11 cellular contexts compared by ENCODE assay signal in genomic region chr17:40110457-40110856, GRCh38. TPM values are rescaled to one million over a fixed set of nuclear protein-coding genes. Genes with fewer than 3 reads are reported as not detected.
DNase-seq lines count a peak whose midpoint lies in the region; ATAC-seq and TF ChIP-seq lines count a peak whose summit lies in the region.
"Had no signal": no experiment of that assay in that cellular context is flagged by ENCODE, and none has a peak within 500 bp of the region (broad histone marks: within the 10 kb centered on the region; RNA-seq: fewer than 3 reads in every experiment).

No MANE protein-coding gene starts in this region.

- no peaks in the 10 kb centered on the region for H3K27me3 Mint-ChIP-seq in activated T-cell treated with anti-CD3 and anti-CD28 coated beads, Interleukin-2, amount 50 U/mL, for 72 hours (ENCODE audit: low read depth)
- H3K27me3 Mint-ChIP-seq in chondrocyte (ENCODE audit: low read depth) (no peaks in the 10 kb centered on the region), mesothelial cell of epicardium (ENCODE audit: low read depth) (no peaks in the 10 kb centered on the region)
- H3K27me3 Mint-ChIP-seq: stimulated activated memory B cell treated with anti-CD40 and anti-IgM and Interleukin-4, amounts not matched to agents 10 μg/mL and 1 μg/mL and 100 μg/mL, for 72 hours had no signal

- no peak overlapping the region for H3K4me3 ChIP-seq in thyroid gland (replicated peaks in 1 of 3)
- no peak overlapping the region for H3K4me3 ChIP-seq in aorta (ENCODE audit: low read length in 2 of 2)

- no peak for ATAC-seq in activated T-cell treated with anti-CD3 and anti-CD28 coated beads, Interleukin-2, amount 50 U/mL, for 72 hours (replicated peaks in 1 of 2)
- ATAC-seq in aorta (ENCODE audit: low FRiP score) (no peak), GM21528 (IDR thresholded peaks at IDR 0.05; ENCODE audit: low FRiP score, unreplicated experiment) (no peak), esophagus mucosa (no peak)
- ATAC-seq: stimulated activated memory B cell treated with anti-CD40 and anti-IgM and Interleukin-4, amounts not matched to agents 10 μg/mL and 1 μg/mL and 100 μg/mL, for 72 hours had no signal

- DNase-seq in activated T-cell treated with anti-CD3 and anti-CD28 coated beads, Interleukin-2, amount 50 U/mL, for 72 hours = no peak
- no peak for DNase-seq in activated T-cell treated with anti-CD3 and anti-CD28 coated beads, Interleukin-2, amount 50 U/mL, for 48 hours
- no peak for DNase-seq in chondrocyte (ENCODE audit: low spot score)
- no peak for DNase-seq in mesothelial cell of epicardium (ENCODE audit: low spot score in 2 of 2, unreplicated experiment in 2 of 2)
- peak in 1 of 2 donors; percentile 11 for DNase-seq in thyroid gland
- DNase-seq in aorta = no peak
- DNase-seq: activated T-cell treated with anti-CD3 and anti-CD28 coated beads for 4 hours, SHP77 had no signal

- H3K27me3 ChIP-seq in thyroid gland (no peaks in the 10 kb centered on the region), aorta (ENCODE audit: control insufficient read depth in 1 of 2, insufficient read depth in 2 of 2, low read length in 1 of 2) (no peaks in the 10 kb centered on the region)

- H3K9me3 ChIP-seq in thyroid gland (no peaks in the 10 kb centered on the region), aorta (ENCODE audit: control insufficient read depth, low read length) (no peaks in the 10 kb centered on the region)

- peaks cover 58 to 89% of the 10 kb centered on the region in 2 donors for H3K4me1 ChIP-seq in thyroid gland
- H3K4me1 ChIP-seq in aorta (ENCODE audit: control insufficient read depth in 1 of 2, insufficient read depth in 2 of 2, low read length in 2 of 2) = peaks cover 3 to 4% of the 10 kb centered on the region in 2 donors

- no peak for TF ChIP-seq POLR2A in thyroid gland (IDR thresholded peaks at IDR 0.05)

- WGBS in thyroid gland, 2 donors = 33 to 73% methylated on average over 1 of the region's 1 CpG
- whole genome bisulfite sequencing in aorta, 2 donors = 0 to 5% methylated on average over 1 of the region's 1 CpG

- no peak for TF ChIP-seq CTCF in chondrocyte (IDR thresholded peaks at IDR 0.05)
- TF ChIP-seq CTCF in mesothelial cell of epicardium (IDR thresholded peaks at IDR 0.05; ENCODE audit: unreplicated experiment) = no peak
- no peak for TF ChIP-seq CTCF in thyroid gland (IDR thresholded peaks at IDR 0.05)

- peaks cover 82% of the 10 kb centered on the region for H3K4me1 Mint-ChIP-seq in activated T-cell treated with anti-CD3 and anti-CD28 coated beads, Interleukin-2, amount 50 U/mL, for 72 hours (ENCODE audit: low read depth)
- H3K4me1 Mint-ChIP-seq in chondrocyte (ENCODE audit: low read depth) (peaks cover 72% of the 10 kb centered on the region), mesothelial cell of epicardium (peaks cover 75% of the 10 kb centered on the region)

- intact Hi-C loops in thyroid gland (cut with DNase I) = no loop called here
- intact Hi-C loops in aorta (cut with DNase I) = loop anchor here (2.0 to 5.0 kb wide), 5 partner anchors 18 to 212 kb away; no protein-coding TSS in a partner anchor

- peak overlapping the region; percentile 35 to 90 for H3K4me3 Mint-ChIP-seq in activated T-cell treated with anti-CD3 and anti-CD28 coated beads, Interleukin-2, amount 50 U/mL, for 72 hours
- H3K4me3 Mint-ChIP-seq in chondrocyte (ENCODE audit: unreplicated experiment) = no peak overlapping the region
- H3K4me3 Mint-ChIP-seq in mesothelial cell of epicardium = no peak overlapping the region
- H3K4me3 Mint-ChIP-seq: stimulated activated memory B cell treated with anti-CD40 and anti-IgM and Interleukin-4, amounts not matched to agents 10 μg/mL and 1 μg/mL and 100 μg/mL, for 72 hours had no signal

- H3K27ac ChIP-seq in thyroid gland (peak overlapping the region; percentile 54 to 94 (median 93)), aorta (ENCODE audit: low read depth in 1 of 2, low read length in 2 of 2) (peak overlapping the region in 1 of 2 donors; percentile 55)

- H3K36me3 ChIP-seq in thyroid gland (no peaks in the 10 kb centered on the region), aorta (ENCODE audit: control insufficient read depth in 1 of 2, insufficient read depth in 2 of 2, low read length in 1 of 2) (no peaks in the 10 kb centered on the region)

- no peaks in the 10 kb centered on the region for H3K36me3 Mint-ChIP-seq in activated T-cell treated with anti-CD3 and anti-CD28 coated beads, Interleukin-2, amount 50 U/mL, for 72 hours (ENCODE audit: insufficient read depth in 2 of 2)
- H3K36me3 Mint-ChIP-seq in chondrocyte (ENCODE audit: low read depth) (no peaks in the 10 kb centered on the region), mesothelial cell of epicardium (no peaks in the 10 kb centered on the region)
- H3K36me3 Mint-ChIP-seq: stimulated activated memory B cell treated with anti-CD40 and anti-IgM and Interleukin-4, amounts not matched to agents 10 μg/mL and 1 μg/mL and 100 μg/mL, for 72 hours had no signal

- H3K9me3 Mint-ChIP-seq in activated T-cell treated with anti-CD3 and anti-CD28 coated beads, Interleukin-2, amount 50 U/mL, for 72 hours = no peaks in the 10 kb centered on the region
- H3K9me3 Mint-ChIP-seq in chondrocyte (ENCODE audit: low read depth) (no peaks in the 10 kb centered on the region), mesothelial cell of epicardium (no peaks in the 10 kb centered on the region)
- H3K9me3 Mint-ChIP-seq: stimulated activated memory B cell treated with anti-CD40 and anti-IgM and Interleukin-4, amounts not matched to agents 10 μg/mL and 1 μg/mL and 100 μg/mL, for 72 hours had no signal

- H3K27ac Mint-ChIP-seq in activated T-cell treated with anti-CD3 and anti-CD28 coated beads, Interleukin-2, amount 50 U/mL, for 72 hours = no peak overlapping the region
- H3K27ac Mint-ChIP-seq in chondrocyte (ENCODE audit: unreplicated experiment) (peak overlapping the region; percentile 99), mesothelial cell of epicardium (peak overlapping the region; percentile 94)

RNA-seq across cellular contexts. Expression of gene NR1D1, which starts 10.1 kb away (rescaled TPM):
- 1 to 10 TPM; 4.5 to 6.3 TPM for total RNA-seq in activated T-cell treated with anti-CD3 and anti-CD28 coated beads, Interleukin-2, amount 50 U/mL, for 72 hours
- total RNA-seq in chondrocyte (5.9 to 7.9 TPM (median 6.6 TPM) in 3 replicates), mesothelial cell of epicardium (2.4 to 2.6 TPM (median 2.6 TPM) in 3 replicates), thyroid gland (1 to 10 TPM; 3.4 to 9.9 (median 5.1) TPM), aorta (10 to 100 TPM; 18.4 to 53.6 TPM), esophagus mucosa (14.6 TPM)
- 10 to 100 TPM in 1 of 2 donors, 1 to 10 TPM in 1; 8.6 to 28.5 TPM for polyA plus RNA-seq in aorta

RNA-seq across cellular contexts. Expression of gene MSL1, which starts 11.3 kb away (rescaled TPM):
- total RNA-seq in activated T-cell treated with anti-CD3 and anti-CD28 coated beads, Interleukin-2, amount 50 U/mL, for 72 hours = 100 to 1,000 TPM; 115 to 121 TPM
- total RNA-seq in chondrocyte (86.8 to 103 TPM (median 96.2 TPM) in 3 replicates), mesothelial cell of epicardium (132 to 139 TPM (median 135 TPM) in 3 replicates), thyroid gland (100 to 1,000 TPM in 1 of 4 donors, 10 to 100 TPM in 3; 69.9 to 101 (median 80.4) TPM), aorta (100 to 1,000 TPM in 1 of 2 donors, 10 to 100 TPM in 1; 81.0 to 100 TPM), esophagus mucosa (36.1 TPM)
- 100 to 1,000 TPM in 1 of 2 donors, 10 to 100 TPM in 1; 21.2 to 171 TPM for polyA plus RNA-seq in aorta

RNA-seq across cellular contexts. Expression of gene CASC3, which starts 29.9 kb away (rescaled TPM):
- 100 to 1,000 TPM; 106 to 144 TPM for total RNA-seq in activated T-cell treated with anti-CD3 and anti-CD28 coated beads, Interleukin-2, amount 50 U/mL, for 72 hours
- total RNA-seq in chondrocyte = 70.2 to 78.3 TPM (median 70.6 TPM) in 3 replicates
- total RNA-seq in mesothelial cell of epicardium = 103 to 107 TPM (median 107 TPM) in 3 replicates
- total RNA-seq in thyroid gland = 100 to 1,000 TPM in 1 of 4 donors, 10 to 100 TPM in 3; 88.2 to 103 (median 95.5) TPM
- 100 to 1,000 TPM; 115 to 116 TPM for total RNA-seq in aorta
- 10 to 100 TPM; 68.3 to 94.7 TPM for polyA plus RNA-seq in aorta
- 38.5 TPM for total RNA-seq in esophagus mucosa

RNA-seq across cellular contexts. Expression of gene THRA, which starts 47.7 kb away (rescaled TPM):
- total RNA-seq in activated T-cell treated with anti-CD3 and anti-CD28 coated beads, Interleukin-2, amount 50 U/mL, for 72 hours = 10 to 100 TPM; 12.2 to 14.7 TPM
- total RNA-seq in chondrocyte = 31.9 to 46.6 TPM (median 34.7 TPM) in 3 replicates
- 42.4 to 44.3 TPM (median 43.6 TPM) in 3 replicates for total RNA-seq in mesothelial cell of epicardium
- 10 to 100 TPM; 34.0 to 52.9 (median 44.8) TPM for total RNA-seq in thyroid gland
- total RNA-seq in aorta = 10 to 100 TPM; 53.7 to 62.3 TPM
- polyA plus RNA-seq in aorta = 10 to 100 TPM; 38.9 to 52.1 TPM
- 9.4 TPM for total RNA-seq in esophagus mucosa

RNA-seq across cellular contexts. Expression of gene MED24, which starts 56.2 kb away (rescaled TPM):
- 10 to 100 TPM; 82.6 to 97.0 TPM for total RNA-seq in activated T-cell treated with anti-CD3 and anti-CD28 coated beads, Interleukin-2, amount 50 U/mL, for 72 hours
- total RNA-seq in chondrocyte (54.4 to 94.3 TPM (median 57.7 TPM) in 3 replicates), mesothelial cell of epicardium (125 to 131 TPM (median 130 TPM) in 3 replicates), thyroid gland (10 to 100 TPM; 37.1 to 68.4 (median 56.6) TPM), aorta (10 to 100 TPM; 60.8 to 70.9 TPM), esophagus mucosa (55.9 TPM)
- polyA plus RNA-seq in aorta = 10 to 100 TPM; 20.7 to 66.5 TPM

Comparison
In these comparisons a context has a peak if more than half of its experiments do, and no peak if none do; other contexts are left out.
1. H3K4me3 Mint-ChIP-seq: peak in activated T-cell treated with anti-CD3 and anti-CD28 coated beads, Interleukin-2, amount 50 U/mL, for 72 hours (2 of 2); none in chondrocyte (single experiment) and mesothelial cell of epicardium (single experiment).